20 cellular contexts compared by ENCODE assay signal in genomic region chr21:8993284-8993942, GRCh38.
DNase-seq lines count a peak whose midpoint lies in the region; ATAC-seq, FAIRE-seq and TF ChIP-seq lines count a peak whose summit lies in the region.
"Had no signal": no experiment of that assay in that cellular context is flagged by ENCODE, and none has a peak within 500 bp of the region (broad histone marks: within the 10 kb centered on the region; RNA-seq: fewer than 3 reads in every experiment).

No MANE protein-coding gene starts in this region.

- RAD21 ChIA-PET in HCT116 (lab: Charles Lee; ENCODE audit: low non-redundant PET in 1 of 2, low total read pairs in 2 of 2, uncharacterized antibody in 2 of 2, unreplicated experiment in 2 of 2), result no interaction called here

- TSS peak; percentile 3 for BruUV-seq in HCT116 (replicated peaks; lab: Mats Ljungman, UMichigan)

- FAIRE-seq in pancreas (lab: Jason Lieb, UNC), result no peak

- peak overlapping the region; percentile 7 for H3K4me3 Mint-ChIP-seq in endothelial cell (ENCODE audit: unreplicated experiment)
- H3K4me3 Mint-ChIP-seq: activated naive CD8-positive, alpha-beta T cell treated with anti-CD3 and anti-CD28 coated beads, Interleukin-2, amount 10 ng/mL, durations not matched to agents 7 days and 5 days; activated T-cell treated with anti-CD3 and anti-CD28 coated beads, Interleukin-2, amount 50 U/mL, for 4 hours; HFFc6; IgD-negative memory B cell had no signal

- H3K4me2 ChIP-seq in HCT116 (ENCODE audit: low read length), result no peak overlapping the region
- H3K4me2 ChIP-seq: BLaER1 had no signal

- no peak overlapping the region for H2AFZ ChIP-seq in HCT116 (ENCODE audit: low read depth, low read length, poor library complexity, severe bottlenecking)
- H2AFZ ChIP-seq: parathyroid adenoma had no signal

- peaks cover 81% of the 10 kb centered on the region for H3K9me3 Mint-ChIP-seq in endothelial cell (ENCODE audit: unreplicated experiment)

- H3K27me3 ChIP-seq in HCT116 (ENCODE audit: insufficient read depth, low read length) (peaks cover 11% of the 10 kb centered on the region; the same call in 1 of the 2 replicates), pancreas (peaks cover 0 to 5% (median 1%) of the 10 kb centered on the region in 4 donors), thyroid gland (no peaks in the 10 kb centered on the region)
- H3K27me3 ChIP-seq: BLaER1, SJSA1, tibial nerve had no signal

- H3K27ac ChIP-seq in HCT116 (ENCODE audit: low read depth, low read length), result no peak overlapping the region
- no peak overlapping the region for H3K27ac ChIP-seq in pancreas
- H3K27ac ChIP-seq in thyroid gland, result no peak overlapping the region
- H3K27ac ChIP-seq: BLaER1, parathyroid adenoma, SJSA1, spleen, tibial nerve had no signal

- no peak overlapping the region for H3K27ac Mint-ChIP-seq in endothelial cell (ENCODE audit: unreplicated experiment)
- H3K27ac Mint-ChIP-seq: activated naive CD8-positive, alpha-beta T cell treated with anti-CD3 and anti-CD28 coated beads, Interleukin-2, amount 10 ng/mL, durations not matched to agents 7 days and 5 days; HFFc6; IgD-negative memory B cell had no signal

- CTCF ChIA-PET in HCT116 (lab: Charles Lee), result no interaction called here

- intact Hi-C loops in HCT116 (cut with micrococcal nuclease), result no loop called here
- intact Hi-C loops in pancreas (cut with DNase I), result no loop called here
- intact Hi-C loops in thyroid gland (cut with DNase I), result no loop called here

- TF ChIP-seq POLR2A in HCT116 (IDR thresholded peaks at IDR 0.05; ENCODE audit: borderline replicate concordance, extremely low read depth, insufficient read depth, insufficient read length), result no peak
- TF ChIP-seq POLR2A in thyroid gland (IDR thresholded peaks at IDR 0.05), result no peak

- no peaks in the 10 kb centered on the region for H3K79me2 ChIP-seq in HCT116 (ENCODE audit: insufficient read depth, low read length)
- H3K79me2 ChIP-seq: parathyroid adenoma had no signal

- WGBS in pancreas, 2 donors, result 19 to 23% methylated on average over 3 of the region's 3 CpGs
- WGBS in thyroid gland, 2 donors, result 30 to 34% methylated on average over 3 of the region's 3 CpGs

- ATAC-seq in HCT116, result peak; percentile 13
- peak in 3 of 4 donors; percentile 2 to 13 (median 2) for ATAC-seq in pancreas
- ATAC-seq: activated T-cell treated with anti-CD3 and anti-CD28 coated beads, Interleukin-2, amount 50 U/mL, for 4 hours had no signal

- peaks cover 47% of the 10 kb centered on the region for H3K27me3 Mint-ChIP-seq in endothelial cell (ENCODE audit: unreplicated experiment)
- H3K27me3 Mint-ChIP-seq: activated naive CD8-positive, alpha-beta T cell treated with anti-CD3 and anti-CD28 coated beads, Interleukin-2, amount 10 ng/mL, durations not matched to agents 7 days and 5 days had no signal

- H3K9me2 ChIP-seq in HCT116 (ENCODE audit: insufficient read depth), result no peaks in the 10 kb centered on the region

- peaks cover 48% of the 10 kb centered on the region for H3K36me3 Mint-ChIP-seq in endothelial cell (ENCODE audit: low read depth, unreplicated experiment)
- H3K36me3 Mint-ChIP-seq: activated naive CD8-positive, alpha-beta T cell treated with anti-CD3 and anti-CD28 coated beads, Interleukin-2, amount 10 ng/mL, durations not matched to agents 7 days and 5 days had no signal

- no peaks in the 10 kb centered on the region for H3K4me1 Mint-ChIP-seq in endothelial cell (ENCODE audit: unreplicated experiment)
- H3K4me1 Mint-ChIP-seq: activated naive CD8-positive, alpha-beta T cell treated with anti-CD3 and anti-CD28 coated beads, Interleukin-2, amount 10 ng/mL, durations not matched to agents 7 days and 5 days; IgD-negative memory B cell had no signal

- H3K4me3 ChIP-seq in HCT116 (replicated peaks in 1 of 2; ENCODE audit: low read depth in 1 of 2, low read length in 2 of 2) (no peak overlapping the region), pancreas (no peak overlapping the region), thyroid gland (replicated peaks in 1 of 3) (no peak overlapping the region)
- H3K4me3 ChIP-seq: BLaER1, SJSA1, spleen, tibial nerve had no signal

- H4K20me1 ChIP-seq in HCT116 (ENCODE audit: insufficient read depth), result no peaks in the 10 kb centered on the region
- H4K20me1 ChIP-seq: BLaER1 had no signal

- H3K9ac ChIP-seq in HCT116 (ENCODE audit: low read length), result no peak overlapping the region
- H3K9ac ChIP-seq: BLaER1, parathyroid adenoma had no signal

- H3K4me1 ChIP-seq in HCT116 (ENCODE audit: control insufficient read depth in 1 of 2, insufficient read depth in 2 of 2, low read length in 2 of 2), result peaks cover 0 to 6% of the 10 kb centered on the region in 2 experiments; a peak in 1 of 4 replicates
- H3K4me1 ChIP-seq in pancreas, result no peaks in the 10 kb centered on the region
- H3K4me1 ChIP-seq in thyroid gland, result no peaks in the 10 kb centered on the region
- H3K4me1 ChIP-seq: BLaER1, parathyroid adenoma, SJSA1, spleen, tibial nerve had no signal

- H3K36me3 ChIP-seq in HCT116 (ENCODE audit: control insufficient read depth in 1 of 2, insufficient read depth in 2 of 2, low read length in 2 of 2), result no peaks in the 10 kb centered on the region
- no peaks in the 10 kb centered on the region for H3K36me3 ChIP-seq in pancreas
- no peaks in the 10 kb centered on the region for H3K36me3 ChIP-seq in thyroid gland
- H3K36me3 ChIP-seq: BLaER1, SJSA1, spleen, tibial nerve had no signal

- TF ChIP-seq CTCF in HCT116 (IDR thresholded peaks at IDR 0.05 in 2 of 3, conservative IDR thresholded peaks at IDR 0.05 in 1 of 3; ENCODE audit: borderline replicate concordance in 1 of 3, insufficient read depth in 1 of 3, low read depth in 2 of 3, low read length in 2 of 3), result no peak
- no peak for TF ChIP-seq CTCF in endothelial cell (IDR thresholded peaks at IDR 0.05; ENCODE audit: unreplicated experiment)
- TF ChIP-seq CTCF in pancreas (IDR thresholded peaks at IDR 0.05), result no peak
- no peak for TF ChIP-seq CTCF in thyroid gland (IDR thresholded peaks at IDR 0.05)

- H3K9me3 ChIP-seq in HCT116 (ENCODE audit: control insufficient read depth in 1 of 2, insufficient read depth in 1 of 2, low read depth in 1 of 2, low read length in 2 of 2) (peaks cover 11 to 41% of the 10 kb centered on the region in 2 experiments; a peak in 3 of 4 replicates), pancreas (no peaks in the 10 kb centered on the region), thyroid gland (no peaks in the 10 kb centered on the region)

- TF ChIP-seq RAD21 in HCT116 (IDR thresholded peaks at IDR 0.05; ENCODE audit: low read depth), result no peak

- DNase-seq in HCT116 (ENCODE audit: low read depth, low spot score) (no peak), NCI-H460 (ENCODE audit: extremely low read depth, low read depth) (peak; percentile 76), endothelial cell (ENCODE audit: low spot score) (no peak), pancreas (no peak), NCI-H1417 treated with DMSO at 0.1 percent for 48 hours (lab: John Stamatoyannopoulos, UW) (no peak), NCI-H1417 (lab: John Stamatoyannopoulos, UW) (no peak), thyroid gland (no peak)
- DNase-seq: activated CD4-positive, alpha-beta T cell treated with anti-CD3 and anti-CD28 coated beads, Interleukin-2, amount 50 U/mL, for 4 hours; activated naive CD8-positive, alpha-beta T cell treated with anti-CD3 and anti-CD28 coated beads, Interleukin-2, amount 10 ng/mL, durations not matched to agents 7 days and 5 days; activated T-cell treated with anti-CD3 and anti-CD28 coated beads, Interleukin-2, amount 50 U/mL, for 4 hours; DMS 273 treated with DMSO at 0.1 percent for 48 hours; HFFc6; MV-4-11; NCI-H2171; spleen had no signal

- POLR2A ChIA-PET in HCT116 (lab: Charles Lee), result no interaction called here

TF ChIP-seq in HCT116, 20 proteins besides CTCF, POLR2A, EP300 and RAD21 (continues in another document):
- no peak for TF ChIP-seq EZH2 (IDR thresholded peaks at IDR 0.05)
- no peak for TF ChIP-seq TCF7L2 (IDR thresholded peaks at IDR 0.05; ENCODE audit: borderline replicate concordance, extremely low read depth, insufficient read depth, insufficient read length)
- no peak for TF ChIP-seq ZBTB33 (IDR thresholded peaks at IDR 0.05; ENCODE audit: extremely low read depth, insufficient replicate concordance, low read length)
- TF ChIP-seq ELF1 (IDR thresholded peaks at IDR 0.05; ENCODE audit: borderline replicate concordance, low read depth), result no peak
- TF ChIP-seq SRF (IDR thresholded peaks at IDR 0.05; ENCODE audit: low read depth), result no peak
- TF ChIP-seq ATF3 (IDR thresholded peaks at IDR 0.05), result no peak
- TF ChIP-seq EZH2phosphoT487 (IDR thresholded peaks at IDR 0.05; ENCODE audit: borderline replicate concordance), result no peak
- TF ChIP-seq SP1 (IDR thresholded peaks at IDR 0.05; ENCODE audit: low read depth), result no peak
- TF ChIP-seq SIN3A (IDR thresholded peaks at IDR 0.05; ENCODE audit: low read depth), result no peak
- no peak for TF ChIP-seq JUND (IDR thresholded peaks at IDR 0.05)
- TF ChIP-seq CEBPB (IDR thresholded peaks at IDR 0.05; ENCODE audit: low read depth), result no peak
- no peak for TF ChIP-seq POLR2AphosphoS5 (IDR thresholded peaks at IDR 0.05; ENCODE audit: low read depth, low read length)
- no peak for TF ChIP-seq ZFX (IDR thresholded peaks at IDR 0.05)
